1 cellular context compared by ENCODE assay signal in the genomic region with DNA sequence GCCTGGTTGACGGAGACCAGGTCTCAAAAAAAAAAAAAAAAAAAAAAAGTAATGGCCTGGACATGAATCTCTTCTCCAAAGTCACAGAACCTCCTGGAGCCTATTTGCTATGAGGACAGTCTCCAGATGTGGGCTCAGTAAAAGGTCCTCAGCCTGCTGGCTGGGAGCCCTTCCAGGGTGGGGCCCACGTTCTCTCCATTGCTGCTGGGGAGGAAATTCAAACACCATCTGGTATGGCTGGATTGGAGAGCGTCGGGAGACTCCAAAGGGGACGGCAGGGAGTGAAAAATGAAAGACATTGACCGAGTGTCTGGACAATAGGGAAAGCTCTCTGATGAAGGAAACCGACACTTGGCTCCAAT.
TF ChIP-seq lines count a peak whose summit lies in the region.

No MANE protein-coding gene starts in this region.

TF ChIP-seq in SK-N-SH treated with all-trans-retinoic acid at 6 μM for 48 hours, 23 proteins besides CTCF, POLR2A, EP300 and RAD21 (continued from another document):
- TF ChIP-seq ZFP30 (CRISPR knock-in tag; IDR thresholded peaks at IDR 0.05) (no peak), SNAI2 (CRISPR knock-in tag; IDR thresholded peaks at IDR 0.05) (no peak), BACH2 (CRISPR knock-in tag; IDR thresholded peaks at IDR 0.05; ENCODE audit: borderline replicate concordance) (no peak), GLIS3 (CRISPR knock-in tag; IDR thresholded peaks at IDR 0.05) (no peak)
- TF ChIP-seq, protein P1, sequence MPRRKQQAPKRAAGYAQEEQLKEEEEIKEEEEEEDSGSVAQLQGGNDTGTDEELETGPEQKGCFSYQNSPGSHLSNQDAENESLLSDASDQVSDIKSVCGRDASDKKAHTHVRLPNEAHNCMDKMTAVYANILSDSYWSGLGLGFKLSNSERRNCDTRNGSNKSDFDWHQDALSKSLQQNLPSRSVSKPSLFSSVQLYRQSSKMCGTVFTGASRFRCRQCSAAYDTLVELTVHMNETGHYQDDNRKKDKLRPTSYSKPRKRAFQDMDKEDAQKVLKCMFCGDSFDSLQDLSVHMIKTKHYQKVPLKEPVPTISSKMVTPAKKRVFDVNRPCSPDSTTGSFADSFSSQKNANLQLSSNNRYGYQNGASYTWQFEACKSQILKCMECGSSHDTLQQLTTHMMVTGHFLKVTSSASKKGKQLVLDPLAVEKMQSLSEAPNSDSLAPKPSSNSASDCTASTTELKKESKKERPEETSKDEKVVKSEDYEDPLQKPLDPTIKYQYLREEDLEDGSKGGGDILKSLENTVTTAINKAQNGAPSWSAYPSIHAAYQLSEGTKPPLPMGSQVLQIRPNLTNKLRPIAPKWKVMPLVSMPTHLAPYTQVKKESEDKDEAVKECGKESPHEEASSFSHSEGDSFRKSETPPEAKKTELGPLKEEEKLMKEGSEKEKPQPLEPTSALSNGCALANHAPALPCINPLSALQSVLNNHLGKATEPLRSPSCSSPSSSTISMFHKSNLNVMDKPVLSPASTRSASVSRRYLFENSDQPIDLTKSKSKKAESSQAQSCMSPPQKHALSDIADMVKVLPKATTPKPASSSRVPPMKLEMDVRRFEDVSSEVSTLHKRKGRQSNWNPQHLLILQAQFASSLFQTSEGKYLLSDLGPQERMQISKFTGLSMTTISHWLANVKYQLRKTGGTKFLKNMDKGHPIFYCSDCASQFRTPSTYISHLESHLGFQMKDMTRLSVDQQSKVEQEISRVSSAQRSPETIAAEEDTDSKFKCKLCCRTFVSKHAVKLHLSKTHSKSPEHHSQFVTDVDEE (CRISPR knock-in tag; IDR thresholded peaks at IDR 0.05), result no peak
